Comparison of ENCODE assay signal across 15 cellular contexts in genomic region chr9:31153250-31153840, GRCh38.
DNase-seq lines count a peak whose midpoint lies in the region; ATAC-seq, FAIRE-seq and TF ChIP-seq lines count a peak whose summit lies in the region.
"Had no signal": no experiment of that assay in that cellular context is flagged by ENCODE, and none has a peak within 500 bp of the region (broad histone marks: within the 10 kb centered on the region; RNA-seq: fewer than 3 reads in every experiment).

No MANE protein-coding gene starts in this region.

- H3K27me3 Mint-ChIP-seq in neural progenitor cell (ENCODE audit: insufficient read depth, low read depth) = no peaks in the 10 kb centered on the region
- H3K27me3 Mint-ChIP-seq: IgD-negative memory B cell had no signal

- 47 to 69% (median 58%) methylated on average over 2 of the region's 2 CpGs for WGBS in adrenal gland, 4 donors

- H3K79me2 ChIP-seq in keratinocyte (ENCODE audit: control insufficient read depth, insufficient read depth, low read length) = no peaks in the 10 kb centered on the region
- H3K79me2 ChIP-seq in neural progenitor cell (ENCODE audit: low read depth) = no peaks in the 10 kb centered on the region

- H4K20me1 ChIP-seq in keratinocyte (ENCODE audit: control insufficient read depth, extremely low read depth, insufficient read depth, low read length) = no peaks in the 10 kb centered on the region
- no peaks in the 10 kb centered on the region for H4K20me1 ChIP-seq in neural progenitor cell (ENCODE audit: low read depth)

- no peak for TF ChIP-seq POLR2A in adrenal gland (IDR thresholded peaks at IDR 0.05)

- H3K36me3 Mint-ChIP-seq in neural progenitor cell = no peaks in the 10 kb centered on the region
- H3K36me3 Mint-ChIP-seq: IgD-negative memory B cell had no signal

- intact Hi-C loops in adrenal gland (cut with DNase I) = no loop called here
- intact Hi-C loops in left ventricle myocardium inferior (cut with micrococcal nuclease) = no loop called here

- no peaks in the 10 kb centered on the region for H3F3A ChIP-seq in neural progenitor cell (ENCODE audit: low read depth)

- FAIRE-seq in keratinocyte (lab: Jason Lieb, UNC) = peak; percentile 81
- FAIRE-seq: pancreas had no signal

- no peaks in the 10 kb centered on the region for H3K9me1 ChIP-seq in keratinocyte (ENCODE audit: control insufficient read depth, extremely low read depth, insufficient read depth, low read length)

- DNase-seq in LHCN-M2 (ENCODE audit: low read depth) (peak; percentile 32), keratinocyte (ENCODE audit: low read depth, low spot score) (no peak), NCI-H774 (lab: John Stamatoyannopoulos, UW) (no peak), adrenal gland (no peak), left ventricle myocardium inferior (no peak), neural progenitor cell (ENCODE audit: low spot score) (no peak)
- DNase-seq: colonic mucosa; pancreas; stimulated activated CD4-positive, alpha-beta T cell treated with anti-CD3 and anti-CD28 coated beads, Interleukin-4, amount 100 ng/mL, for 24 hours; testis had no signal

- peaks cover 3% of the 10 kb centered on the region for H3K4me1 ChIP-seq in keratinocyte (ENCODE audit: control insufficient read depth, extremely low read depth, insufficient read depth, low read length)
- no peaks in the 10 kb centered on the region for H3K4me1 ChIP-seq in adrenal gland (replicated peaks in 1 of 2)
- no peaks in the 10 kb centered on the region for H3K4me1 ChIP-seq in left ventricle myocardium inferior
- no peaks in the 10 kb centered on the region for H3K4me1 ChIP-seq in neural progenitor cell
- H3K4me1 ChIP-seq: colonic mucosa, gastroesophageal sphincter, HAP-1, pancreas, testis had no signal

- peaks cover 5% of the 10 kb centered on the region for H3K9me3 Mint-ChIP-seq in neural progenitor cell

- no peak overlapping the region for H3K27ac Mint-ChIP-seq in neural progenitor cell
- H3K27ac Mint-ChIP-seq: IgD-negative memory B cell had no signal

- dilution Hi-C loops in keratinocyte (cut with MboI; ENCODE audit: extremely low pct_ligation_motif_present, low sequenced_read_pairs) = no loop called here

- H3K9me3 ChIP-seq in keratinocyte (ENCODE audit: control insufficient read depth, low read depth, low read length) (no peaks in the 10 kb centered on the region), adrenal gland (replicated peaks in 1 of 3) (no peaks in the 10 kb centered on the region), left ventricle myocardium inferior (replicated peaks) (peaks cover 8% of the 10 kb centered on the region), neural progenitor cell (ENCODE audit: low read depth) (no peaks in the 10 kb centered on the region)
- H3K9me3 ChIP-seq: colonic mucosa, gastroesophageal sphincter, HAP-1, pancreas, testis had no signal

- H3K36me3 ChIP-seq in keratinocyte (ENCODE audit: control insufficient read depth in 2 of 2, extremely low read depth in 1 of 2, insufficient read depth in 2 of 2, low read length in 2 of 2) = no peaks in the 10 kb centered on the region
- H3K36me3 ChIP-seq in adrenal gland (replicated peaks in 1 of 2) = no peaks in the 10 kb centered on the region
- H3K36me3 ChIP-seq in left ventricle myocardium inferior = no peaks in the 10 kb centered on the region
- H3K36me3 ChIP-seq in neural progenitor cell = no peaks in the 10 kb centered on the region
- H3K36me3 ChIP-seq: colonic mucosa, gastroesophageal sphincter, HAP-1, pancreas had no signal

- H2AFZ ChIP-seq in keratinocyte (ENCODE audit: control insufficient read depth, low read length) = no peak overlapping the region
- H2AFZ ChIP-seq in neural progenitor cell (replicated peaks) = no peak overlapping the region

- H3K4me2 ChIP-seq in keratinocyte (ENCODE audit: control insufficient read depth, extremely low read depth, insufficient read depth, low read depth, low read length) (no peak overlapping the region), neural progenitor cell (no peak overlapping the region)

- no peak overlapping the region for H3K4me3 Mint-ChIP-seq in neural progenitor cell
- H3K4me3 Mint-ChIP-seq: IgD-negative memory B cell had no signal

- no peak overlapping the region for H3K9ac ChIP-seq in keratinocyte (ENCODE audit: control insufficient read depth, extremely low read depth, insufficient read depth, low read length)
- no peak overlapping the region for H3K9ac ChIP-seq in neural progenitor cell

- no peaks in the 10 kb centered on the region for H3K27me3 ChIP-seq in keratinocyte (ENCODE audit: control insufficient read depth, extremely low read depth, insufficient read depth, low read length)
- no peaks in the 10 kb centered on the region for H3K27me3 ChIP-seq in adrenal gland
- no peaks in the 10 kb centered on the region for H3K27me3 ChIP-seq in left ventricle myocardium inferior (ENCODE audit: low read depth)
- H3K27me3 ChIP-seq in neural progenitor cell = no peaks in the 10 kb centered on the region
- H3K27me3 ChIP-seq: colonic mucosa, gastroesophageal sphincter, pancreas, testis had no signal

- TF ChIP-seq CTCF in keratinocyte (optimal IDR thresholded peaks at IDR 0.05 in 1 of 3, IDR thresholded peaks at IDR 0.05 in 1 of 3, conservative IDR thresholded peaks at IDR 0.05 in 1 of 3; ENCODE audit: extremely low read depth in 1 of 3, insufficient read depth in 2 of 3, low read length in 3 of 3) (no peak), adrenal gland (IDR thresholded peaks at IDR 0.05) (no peak), left ventricle myocardium inferior (IDR thresholded peaks at IDR 0.05; ENCODE audit: borderline replicate concordance) (no peak), neural progenitor cell (IDR thresholded peaks at IDR 0.05) (no peak)

- no peak overlapping the region for H3K4me3 ChIP-seq in keratinocyte (ENCODE audit: control insufficient read depth in 2 of 3, extremely low read depth in 1 of 3, insufficient read depth in 2 of 3, low read depth in 1 of 3, low read length in 3 of 3)
- no peak overlapping the region for H3K4me3 ChIP-seq in adrenal gland
- H3K4me3 ChIP-seq in left ventricle myocardium inferior = no peak overlapping the region
- H3K4me3 ChIP-seq in neural progenitor cell = no peak overlapping the region
- H3K4me3 ChIP-seq: colonic mucosa, gastroesophageal sphincter, HAP-1, pancreas, testis had no signal

- ATAC-seq in GM19025 (IDR thresholded peaks at IDR 0.05; ENCODE audit: low read depth, unreplicated experiment) (peak; percentile 81), HG02798 (IDR thresholded peaks at IDR 0.05; ENCODE audit: poor library complexity, unreplicated experiment) (peak; percentile 91)
- ATAC-seq: gastroesophageal sphincter, pancreas had no signal

- no peak overlapping the region for H3K27ac ChIP-seq in keratinocyte (ENCODE audit: control insufficient read depth, insufficient read depth, low read length)
- no peak overlapping the region for H3K27ac ChIP-seq in adrenal gland
- H3K27ac ChIP-seq in left ventricle myocardium inferior (replicated peaks) = no peak overlapping the region
- no peak overlapping the region for H3K27ac ChIP-seq in neural progenitor cell
- H3K27ac ChIP-seq: colonic mucosa, gastroesophageal sphincter, pancreas, testis had no signal

- H3K4me1 Mint-ChIP-seq in neural progenitor cell = no peaks in the 10 kb centered on the region
- H3K4me1 Mint-ChIP-seq: IgD-negative memory B cell had no signal
